8 cellular contexts compared by ENCODE assay signal in genomic region chr6:113860165-113860955, GRCh38. TPM values are rescaled to one million over a fixed set of nuclear protein-coding genes. Genes with fewer than 3 reads are reported as not detected.
DNase-seq lines count a peak whose midpoint lies in the region; ATAC-seq and TF ChIP-seq lines count a peak whose summit lies in the region.

No MANE protein-coding gene starts in this region.

- H3K4ac ChIP-seq in mesenchymal stem cell (ENCODE audit: low read depth in 1 of 2, low read length in 2 of 2) = no peak overlapping the region

- H2BK5ac ChIP-seq in mesenchymal stem cell (ENCODE audit: low read depth, low read length, poor library complexity, severe bottlenecking) = no peak overlapping the region

- H3K4me3 ChIP-seq in BE2C (ENCODE audit: low read depth, low read length) (peak overlapping the region; percentile 90), HUES48 (ENCODE audit: low read depth, low read length) (peak overlapping the region; percentile 100; the same call in 1 of the 2 replicates), colonic mucosa (peak overlapping the region; percentile 84), mesenchymal stem cell (ENCODE audit: insufficient read depth in 1 of 2, low read depth in 1 of 2, low read length in 2 of 2) (peak overlapping the region in 1 of 2 experiments; percentile 94), urinary bladder (ENCODE audit: low read depth, low read length) (peak overlapping the region; percentile 56)

- H3K4me1 ChIP-seq in BE2C (no peaks in the 10 kb centered on the region; the same call in 1 of the 2 replicates), HUES48 (ENCODE audit: control insufficient read depth, insufficient read depth, low read length) (peaks cover 8% of the 10 kb centered on the region), colonic mucosa (no peaks in the 10 kb centered on the region), mesenchymal stem cell (ENCODE audit: control insufficient read depth, insufficient read depth, low read depth, low read length) (peaks cover 4% of the 10 kb centered on the region), urinary bladder (ENCODE audit: insufficient read depth) (no peaks in the 10 kb centered on the region)

- H3K36me3 ChIP-seq in BE2C = peaks cover 19% of the 10 kb centered on the region
- peaks cover 23% of the 10 kb centered on the region for H3K36me3 ChIP-seq in HUES48 (ENCODE audit: control insufficient read depth, insufficient read depth, low read length)
- no peaks in the 10 kb centered on the region for H3K36me3 ChIP-seq in colonic mucosa
- peaks cover 14 to 20% of the 10 kb centered on the region in 2 experiments for H3K36me3 ChIP-seq in mesenchymal stem cell (ENCODE audit: control insufficient read depth in 1 of 2, insufficient read depth in 2 of 2, low read depth in 1 of 2, low read length in 2 of 2)
- no peaks in the 10 kb centered on the region for H3K36me3 ChIP-seq in urinary bladder (ENCODE audit: insufficient read depth)

- peak; percentile 42 for DNase-seq in BE2C
- peak; percentile 63 for DNase-seq in colonic mucosa
- DNase-seq in mesenchymal stem cell = no peak
- no peak for DNase-seq in NOMO-1 (lab: John Stamatoyannopoulos, UW; ENCODE audit: unreplicated experiment in 2 of 2)
- DNase-seq in KBM-7 = no peak

- H3K9ac ChIP-seq in HUES48 (ENCODE audit: low read depth, low read length) (no peak overlapping the region), colonic mucosa (ENCODE audit: low read depth in 2 of 2, low read length in 2 of 2) (peak overlapping the region; percentile 40 to 81), mesenchymal stem cell (ENCODE audit: low read length) (peak overlapping the region; percentile 100)

- no peak for TF ChIP-seq CTCF in BE2C (IDR thresholded peaks at IDR 0.05; ENCODE audit: low read depth, low read length)
- no peak for TF ChIP-seq CTCF in colonic mucosa (IDR thresholded peaks at IDR 0.05)

- in situ Hi-C loops in KBM-7 (cut with MboI; ENCODE audit: low pct_unique_long_range_greater_than_20kb, low sequenced_read_pairs) = no loop called here

- no peak overlapping the region for H3K14ac ChIP-seq in mesenchymal stem cell (ENCODE audit: low read length in 2 of 2)

- peak overlapping the region; percentile 49 for H2BK120ac ChIP-seq in mesenchymal stem cell (ENCODE audit: low read depth, low read length)

- H3K18ac ChIP-seq in mesenchymal stem cell (ENCODE audit: low read depth in 1 of 2, low read length in 2 of 2) = no peak overlapping the region

- no peak overlapping the region for H4K91ac ChIP-seq in mesenchymal stem cell (ENCODE audit: low read length)

- H2AFZ ChIP-seq in mesenchymal stem cell (ENCODE audit: low read depth, low read length) = no peak overlapping the region

- H3K9me3 ChIP-seq in BE2C (no peaks in the 10 kb centered on the region), HUES48 (ENCODE audit: control insufficient read depth, insufficient read depth, low read length) (no peaks in the 10 kb centered on the region), colonic mucosa (no peaks in the 10 kb centered on the region), mesenchymal stem cell (ENCODE audit: control insufficient read depth, low read length) (no peaks in the 10 kb centered on the region)

- intact Hi-C loops in colonic mucosa (cut with DNase I) = no loop called here

- no peak overlapping the region for H3K4me2 ChIP-seq in mesenchymal stem cell (ENCODE audit: low read length, poor library complexity, severe bottlenecking)

- H3K27me3 ChIP-seq in BE2C = no peaks in the 10 kb centered on the region
- peaks cover 15% of the 10 kb centered on the region for H3K27me3 ChIP-seq in HUES48 (ENCODE audit: control insufficient read depth, insufficient read depth, low read length)
- no peaks in the 10 kb centered on the region for H3K27me3 ChIP-seq in colonic mucosa
- H3K27me3 ChIP-seq in mesenchymal stem cell (ENCODE audit: control insufficient read depth in 1 of 2, insufficient read depth in 1 of 2, low read length in 2 of 2) = no peaks in the 10 kb centered on the region

- H2AK5ac ChIP-seq in mesenchymal stem cell (ENCODE audit: low read length, severe bottlenecking) = no peak overlapping the region

- 96% methylated on average over 39 of the region's 59 CpGs for WGBS in mesenchymal stem cell
- 11% methylated on average over 59 of the region's 59 CpGs for WGBS in urinary bladder

- H3K27ac ChIP-seq in HUES48 (ENCODE audit: low read depth, low read length) (peak overlapping the region; percentile 18), colonic mucosa (peak overlapping the region; percentile 99), mesenchymal stem cell (ENCODE audit: low read length, poor library complexity, severe bottlenecking) (no peak overlapping the region), urinary bladder (ENCODE audit: low read depth) (peak overlapping the region; percentile 98)

- H2BK12ac ChIP-seq in mesenchymal stem cell (ENCODE audit: low read length in 2 of 2) = no peak overlapping the region

- no peak overlapping the region for H3K23ac ChIP-seq in mesenchymal stem cell (ENCODE audit: low read length in 2 of 2)

- H2BK15ac ChIP-seq in mesenchymal stem cell (ENCODE audit: low read depth, poor library complexity, severe bottlenecking) = no peak overlapping the region

- H4K8ac ChIP-seq in mesenchymal stem cell (ENCODE audit: low read length) = peak overlapping the region; percentile 28

- ATAC-seq in HG02840 (IDR thresholded peaks at IDR 0.05; ENCODE audit: low FRiP score, unreplicated experiment) = no peak

- H3K79me1 ChIP-seq in mesenchymal stem cell (replicated peaks; ENCODE audit: low read length, poor library complexity, severe bottlenecking) = peaks cover 2% of the 10 kb centered on the region

RNA-seq across cellular contexts. Expression of gene MARCKS, which starts 3.2 kb away (rescaled TPM):
- 45.7 TPM for polyA plus RNA-seq in BE2C (2012; ENCODE audit: insufficient read depth, insufficient read length, low read depth)
- total RNA-seq in colonic mucosa = 100 to 1,000 TPM; 228 to 242 TPM
- polyA plus RNA-seq in mesenchymal stem cell (2013, experiment 1 of 2) = 133 TPM
- polyA plus RNA-seq in mesenchymal stem cell (2013, experiment 2 of 2) = 131 TPM
- 193 TPM for total RNA-seq in urinary bladder
- polyA plus RNA-seq in urinary bladder = 22.1 TPM

Comparison
In these comparisons a context has a peak if more than half of its experiments do, and no peak if none do; other contexts are left out.
1. DNase-seq: peak in BE2C (single experiment) and colonic mucosa (single experiment); none in mesenchymal stem cell (single experiment), NOMO-1 (0 of 2) and KBM-7 (single experiment).